In genomic region chr3:139537795-139538538, GRCh38 we compare ENCODE assay signal across 1 cellular context.
TF ChIP-seq lines count a peak whose summit lies in the region.

No MANE protein-coding gene starts in this region.

TF ChIP-seq in liver, 16 proteins besides CTCF, POLR2A, EP300 and RAD21:
- no peak for TF ChIP-seq HNF4A (conservative IDR thresholded peaks at IDR 0.05)
- no peak for TF ChIP-seq FOXA2 (IDR thresholded peaks at IDR 0.05)
- TF ChIP-seq YY1 (IDR thresholded peaks at IDR 0.05) = no peak
- peak; percentile 43 to 55 for TF ChIP-seq RXRA (IDR thresholded peaks at IDR 0.05)
- TF ChIP-seq NR2F2 (IDR thresholded peaks at IDR 0.05) = peak; percentile 85
- no peak for TF ChIP-seq FOXA1 (IDR thresholded peaks at IDR 0.05)
- TF ChIP-seq EGR1 (IDR thresholded peaks at IDR 0.05; ENCODE audit: low read depth in 2 of 2) = no peak
